2 cellular contexts compared by ENCODE assay signal in the genomic region with DNA sequence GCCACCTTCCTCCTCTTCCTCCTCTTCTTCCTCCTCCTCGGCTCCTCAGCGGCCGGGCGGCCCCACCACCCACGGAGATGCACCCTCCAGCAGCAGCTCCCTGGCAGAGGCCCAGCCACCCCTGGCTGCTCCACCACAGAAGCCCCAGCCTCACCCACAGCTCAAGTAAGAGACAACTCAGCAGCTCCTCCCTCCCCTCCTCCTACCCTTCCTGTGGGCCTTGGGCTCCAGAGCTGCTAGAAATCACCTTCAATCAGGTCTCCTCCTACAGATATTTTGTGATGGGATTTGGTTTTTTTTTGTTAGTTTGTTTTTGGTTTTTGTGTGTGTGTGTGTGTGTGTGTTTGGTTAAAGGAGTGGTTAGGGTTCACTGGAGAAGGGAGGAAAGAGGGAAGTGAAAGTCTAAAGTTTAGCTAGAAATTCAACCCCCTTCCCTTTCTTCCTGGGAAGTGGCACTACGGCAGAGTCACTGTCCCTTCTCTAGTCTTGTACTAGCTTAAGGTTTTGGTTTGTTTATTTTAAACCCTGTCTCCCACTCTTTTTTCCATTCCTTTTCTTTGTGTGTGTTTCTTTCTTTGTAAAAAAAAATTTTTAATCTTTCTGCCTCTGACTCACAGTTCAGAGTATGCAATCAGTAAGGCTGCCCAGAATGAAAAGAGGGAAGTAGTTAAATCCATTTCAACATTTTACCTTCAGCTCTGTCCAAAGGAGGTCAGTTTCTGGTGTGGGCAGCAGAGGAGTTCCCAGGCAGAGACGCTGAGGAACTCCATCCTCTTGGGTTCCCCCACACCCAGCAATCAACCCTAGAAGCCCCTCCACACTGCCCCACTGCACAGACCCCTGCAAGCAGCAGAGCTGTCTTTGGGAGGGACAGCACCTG.
TF ChIP-seq lines count a peak whose summit lies in the region.

No MANE protein-coding gene starts in this region.

TF ChIP-seq in GM23338, 12 proteins besides CTCF, POLR2A, EP300 and RAD21 (continued from another document and continues in another):
- TF ChIP-seq, protein P1, sequence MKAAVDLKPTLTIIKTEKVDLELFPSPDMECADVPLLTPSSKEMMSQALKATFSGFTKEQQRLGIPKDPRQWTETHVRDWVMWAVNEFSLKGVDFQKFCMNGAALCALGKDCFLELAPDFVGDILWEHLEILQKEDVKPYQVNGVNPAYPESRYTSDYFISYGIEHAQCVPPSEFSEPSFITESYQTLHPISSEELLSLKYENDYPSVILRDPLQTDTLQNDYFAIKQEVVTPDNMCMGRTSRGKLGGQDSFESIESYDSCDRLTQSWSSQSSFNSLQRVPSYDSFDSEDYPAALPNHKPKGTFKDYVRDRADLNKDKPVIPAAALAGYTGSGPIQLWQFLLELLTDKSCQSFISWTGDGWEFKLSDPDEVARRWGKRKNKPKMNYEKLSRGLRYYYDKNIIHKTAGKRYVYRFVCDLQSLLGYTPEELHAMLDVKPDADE (IDR thresholded peaks at IDR 0.05): no peak
- TF ChIP-seq CREB1 (CRISPR knock-in tag; IDR thresholded peaks at IDR 0.05; ENCODE audit: low read depth) (no peak), EZH2 (IDR thresholded peaks at IDR 0.05; ENCODE audit: low read depth, unreplicated experiment) (no peak), ZNF114 (CRISPR knock-in tag; IDR thresholded peaks at IDR 0.05) (no peak), EZH2phosphoT487 (IDR thresholded peaks at IDR 0.05; ENCODE audit: unreplicated experiment) (no peak)
- TF ChIP-seq, protein P2, sequence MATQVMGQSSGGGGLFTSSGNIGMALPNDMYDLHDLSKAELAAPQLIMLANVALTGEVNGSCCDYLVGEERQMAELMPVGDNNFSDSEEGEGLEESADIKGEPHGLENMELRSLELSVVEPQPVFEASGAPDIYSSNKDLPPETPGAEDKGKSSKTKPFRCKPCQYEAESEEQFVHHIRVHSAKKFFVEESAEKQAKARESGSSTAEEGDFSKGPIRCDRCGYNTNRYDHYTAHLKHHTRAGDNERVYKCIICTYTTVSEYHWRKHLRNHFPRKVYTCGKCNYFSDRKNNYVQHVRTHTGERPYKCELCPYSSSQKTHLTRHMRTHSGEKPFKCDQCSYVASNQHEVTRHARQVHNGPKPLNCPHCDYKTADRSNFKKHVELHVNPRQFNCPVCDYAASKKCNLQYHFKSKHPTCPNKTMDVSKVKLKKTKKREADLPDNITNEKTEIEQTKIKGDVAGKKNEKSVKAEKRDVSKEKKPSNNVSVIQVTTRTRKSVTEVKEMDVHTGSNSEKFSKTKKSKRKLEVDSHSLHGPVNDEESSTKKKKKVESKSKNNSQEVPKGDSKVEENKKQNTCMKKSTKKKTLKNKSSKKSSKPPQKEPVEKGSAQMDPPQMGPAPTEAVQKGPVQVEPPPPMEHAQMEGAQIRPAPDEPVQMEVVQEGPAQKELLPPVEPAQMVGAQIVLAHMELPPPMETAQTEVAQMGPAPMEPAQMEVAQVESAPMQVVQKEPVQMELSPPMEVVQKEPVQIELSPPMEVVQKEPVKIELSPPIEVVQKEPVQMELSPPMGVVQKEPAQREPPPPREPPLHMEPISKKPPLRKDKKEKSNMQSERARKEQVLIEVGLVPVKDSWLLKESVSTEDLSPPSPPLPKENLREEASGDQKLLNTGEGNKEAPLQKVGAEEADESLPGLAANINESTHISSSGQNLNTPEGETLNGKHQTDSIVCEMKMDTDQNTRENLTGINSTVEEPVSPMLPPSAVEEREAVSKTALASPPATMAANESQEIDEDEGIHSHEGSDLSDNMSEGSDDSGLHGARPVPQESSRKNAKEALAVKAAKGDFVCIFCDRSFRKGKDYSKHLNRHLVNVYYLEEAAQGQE (IDR thresholded peaks at IDR 0.05; ENCODE audit: unreplicated experiment): no peak
- TF ChIP-seq, protein P3, sequence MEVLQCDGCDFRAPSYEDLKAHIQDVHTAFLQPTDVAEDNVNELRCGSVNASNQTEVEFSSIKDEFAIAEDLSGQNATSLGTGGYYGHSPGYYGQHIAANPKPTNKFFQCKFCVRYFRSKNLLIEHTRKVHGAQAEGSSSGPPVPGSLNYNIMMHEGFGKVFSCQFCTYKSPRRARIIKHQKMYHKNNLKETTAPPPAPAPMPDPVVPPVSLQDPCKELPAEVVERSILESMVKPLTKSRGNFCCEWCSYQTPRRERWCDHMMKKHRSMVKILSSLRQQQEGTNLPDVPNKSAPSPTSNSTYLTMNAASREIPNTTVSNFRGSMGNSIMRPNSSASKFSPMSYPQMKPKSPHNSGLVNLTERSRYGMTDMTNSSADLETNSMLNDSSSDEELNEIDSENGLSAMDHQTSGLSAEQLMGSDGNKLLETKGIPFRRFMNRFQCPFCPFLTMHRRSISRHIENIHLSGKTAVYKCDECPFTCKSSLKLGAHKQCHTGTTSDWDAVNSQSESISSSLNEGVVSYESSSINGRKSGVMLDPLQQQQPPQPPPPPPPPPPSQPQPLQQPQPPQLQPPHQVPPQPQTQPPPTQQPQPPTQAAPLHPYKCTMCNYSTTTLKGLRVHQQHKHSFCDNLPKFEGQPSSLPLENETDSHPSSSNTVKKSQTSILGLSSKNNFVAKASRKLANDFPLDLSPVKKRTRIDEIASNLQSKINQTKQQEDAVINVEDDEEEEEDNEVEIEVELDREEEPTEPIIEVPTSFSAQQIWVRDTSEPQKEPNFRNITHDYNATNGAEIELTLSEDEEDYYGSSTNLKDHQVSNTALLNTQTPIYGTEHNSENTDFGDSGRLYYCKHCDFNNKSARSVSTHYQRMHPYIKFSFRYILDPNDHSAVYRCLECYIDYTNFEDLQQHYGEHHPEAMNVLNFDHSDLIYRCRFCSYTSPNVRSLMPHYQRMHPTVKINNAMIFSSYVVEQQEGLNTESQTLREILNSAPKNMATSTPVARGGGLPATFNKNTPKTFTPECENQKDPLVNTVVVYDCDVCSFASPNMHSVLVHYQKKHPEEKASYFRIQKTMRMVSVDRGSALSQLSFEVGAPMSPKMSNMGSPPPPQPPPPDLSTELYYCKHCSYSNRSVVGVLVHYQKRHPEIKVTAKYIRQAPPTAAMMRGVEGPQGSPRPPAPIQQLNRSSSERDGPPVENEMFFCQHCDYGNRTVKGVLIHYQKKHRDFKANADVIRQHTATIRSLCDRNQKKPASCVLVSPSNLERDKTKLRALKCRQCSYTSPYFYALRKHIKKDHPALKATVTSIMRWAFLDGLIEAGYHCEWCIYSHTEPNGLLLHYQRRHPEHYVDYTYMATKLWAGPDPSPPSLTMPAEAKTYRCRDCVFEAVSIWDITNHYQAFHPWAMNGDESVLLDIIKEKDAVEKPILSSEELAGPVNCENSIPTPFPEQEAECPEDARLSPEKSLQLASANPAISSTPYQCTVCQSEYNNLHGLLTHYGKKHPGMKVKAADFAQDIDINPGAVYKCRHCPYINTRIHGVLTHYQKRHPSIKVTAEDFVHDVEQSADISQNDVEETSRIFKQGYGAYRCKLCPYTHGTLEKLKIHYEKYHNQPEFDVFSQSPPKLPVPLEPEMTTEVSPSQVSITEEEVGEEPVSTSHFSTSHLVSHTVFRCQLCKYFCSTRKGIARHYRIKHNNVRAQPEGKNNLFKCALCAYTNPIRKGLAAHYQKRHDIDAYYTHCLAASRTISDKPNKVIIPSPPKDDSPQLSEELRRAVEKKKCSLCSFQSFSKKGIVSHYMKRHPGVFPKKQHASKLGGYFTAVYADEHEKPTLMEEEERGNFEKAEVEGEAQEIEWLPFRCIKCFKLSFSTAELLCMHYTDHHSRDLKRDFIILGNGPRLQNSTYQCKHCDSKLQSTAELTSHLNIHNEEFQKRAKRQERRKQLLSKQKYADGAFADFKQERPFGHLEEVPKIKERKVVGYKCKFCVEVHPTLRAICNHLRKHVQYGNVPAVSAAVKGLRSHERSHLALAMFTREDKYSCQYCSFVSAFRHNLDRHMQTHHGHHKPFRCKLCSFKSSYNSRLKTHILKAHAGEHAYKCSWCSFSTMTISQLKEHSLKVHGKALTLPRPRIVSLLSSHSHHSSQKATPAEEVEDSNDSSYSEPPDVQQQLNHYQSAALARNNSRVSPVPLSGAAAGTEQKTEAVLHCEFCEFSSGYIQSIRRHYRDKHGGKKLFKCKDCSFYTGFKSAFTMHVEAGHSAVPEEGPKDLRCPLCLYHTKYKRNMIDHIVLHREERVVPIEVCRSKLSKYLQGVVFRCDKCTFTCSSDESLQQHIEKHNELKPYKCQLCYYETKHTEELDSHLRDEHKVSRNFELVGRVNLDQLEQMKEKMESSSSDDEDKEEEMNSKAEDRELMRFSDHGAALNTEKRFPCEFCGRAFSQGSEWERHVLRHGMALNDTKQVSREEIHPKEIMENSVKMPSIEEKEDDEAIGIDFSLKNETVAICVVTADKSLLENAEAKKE (CRISPR knock-in tag; IDR thresholded peaks at IDR 0.05): no peak

TF ChIP-seq in HepG2, 621 proteins besides CTCF, POLR2A, EP300 and RAD21 (continued from another document):
- TF ChIP-seq, protein P4, sequence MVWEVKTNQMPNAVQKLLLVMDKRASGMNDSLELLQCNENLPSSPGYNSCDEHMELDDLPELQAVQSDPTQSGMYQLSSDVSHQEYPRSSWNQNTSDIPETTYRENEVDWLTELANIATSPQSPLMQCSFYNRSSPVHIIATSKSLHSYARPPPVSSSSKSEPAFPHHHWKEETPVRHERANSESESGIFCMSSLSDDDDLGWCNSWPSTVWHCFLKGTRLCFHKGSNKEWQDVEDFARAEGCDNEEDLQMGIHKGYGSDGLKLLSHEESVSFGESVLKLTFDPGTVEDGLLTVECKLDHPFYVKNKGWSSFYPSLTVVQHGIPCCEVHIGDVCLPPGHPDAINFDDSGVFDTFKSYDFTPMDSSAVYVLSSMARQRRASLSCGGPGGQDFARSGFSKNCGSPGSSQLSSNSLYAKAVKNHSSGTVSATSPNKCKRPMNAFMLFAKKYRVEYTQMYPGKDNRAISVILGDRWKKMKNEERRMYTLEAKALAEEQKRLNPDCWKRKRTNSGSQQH (CRISPR knock-in tag; IDR thresholded peaks at IDR 0.05; ENCODE audit: low read depth): no peak
- TF ChIP-seq ZNF558 (CRISPR knock-in tag; IDR thresholded peaks at IDR 0.05; ENCODE audit: borderline replicate concordance) (no peak), ONECUT2 (CRISPR knock-in tag; IDR thresholded peaks at IDR 0.05) (no peak), ETV5 (CRISPR knock-in tag; IDR thresholded peaks at IDR 0.05; ENCODE audit: borderline replicate concordance) (no peak), RFX3 (CRISPR knock-in tag; IDR thresholded peaks at IDR 0.05) (no peak), ZNF891 (CRISPR knock-in tag; IDR thresholded peaks at IDR 0.05) (no peak)
- TF ChIP-seq, protein P5, sequence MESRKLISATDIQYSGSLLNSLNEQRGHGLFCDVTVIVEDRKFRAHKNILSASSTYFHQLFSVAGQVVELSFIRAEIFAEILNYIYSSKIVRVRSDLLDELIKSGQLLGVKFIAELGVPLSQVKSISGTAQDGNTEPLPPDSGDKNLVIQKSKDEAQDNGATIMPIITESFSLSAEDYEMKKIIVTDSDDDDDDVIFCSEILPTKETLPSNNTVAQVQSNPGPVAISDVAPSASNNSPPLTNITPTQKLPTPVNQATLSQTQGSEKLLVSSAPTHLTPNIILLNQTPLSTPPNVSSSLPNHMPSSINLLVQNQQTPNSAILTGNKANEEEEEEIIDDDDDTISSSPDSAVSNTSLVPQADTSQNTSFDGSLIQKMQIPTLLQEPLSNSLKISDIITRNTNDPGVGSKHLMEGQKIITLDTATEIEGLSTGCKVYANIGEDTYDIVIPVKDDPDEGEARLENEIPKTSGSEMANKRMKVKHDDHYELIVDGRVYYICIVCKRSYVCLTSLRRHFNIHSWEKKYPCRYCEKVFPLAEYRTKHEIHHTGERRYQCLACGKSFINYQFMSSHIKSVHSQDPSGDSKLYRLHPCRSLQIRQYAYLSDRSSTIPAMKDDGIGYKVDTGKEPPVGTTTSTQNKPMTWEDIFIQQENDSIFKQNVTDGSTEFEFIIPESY (CRISPR knock-in tag; IDR thresholded peaks at IDR 0.05): no peak
TF ChIP-seq in HepG2: peak in this region for 0.
